In genomic region chr22:20205964-20206708, GRCh38 we compare ENCODE assay signal across 1 cellular context.
TF ChIP-seq lines count a peak whose summit lies in the region.

No MANE protein-coding gene starts in this region.

TF ChIP-seq in K562, 482 proteins besides CTCF, POLR2A, EP300 and RAD21 (continued from another document and continues in another):
- TF ChIP-seq ZHX1 (conservative IDR thresholded peaks at IDR 0.05; ENCODE audit: low read length) (no peak; the same call in none of the 2 replicates), CBFA2T2 (conservative IDR thresholded peaks at IDR 0.05) (no peak), ZBTB2 (IDR thresholded peaks at IDR 0.05) (no peak; the same call in none of the 2 replicates), ZC3H8 (IDR thresholded peaks at IDR 0.05) (no peak), ZNF778 (CRISPR knock-in tag; IDR thresholded peaks at IDR 0.05) (no peak), THRAP3 (IDR thresholded peaks at IDR 0.05; ENCODE audit: borderline replicate concordance) (no peak), ZNF133 (CRISPR knock-in tag; IDR thresholded peaks at IDR 0.05) (no peak; the same call in 1 of the 2 replicates), PKNOX1 (IDR thresholded peaks at IDR 0.05) (no peak; the same call in none of the 2 replicates), TCFL5 (CRISPR knock-in tag; conservative IDR thresholded peaks at IDR 0.05) (0 out of 2 replicates have a peak, but pooled peaks have one; percentile 59), FOXP4 (CRISPR knock-in tag; IDR thresholded peaks at IDR 0.05; ENCODE audit: borderline replicate concordance) (no peak), SMC3 (conservative IDR thresholded peaks at IDR 0.05; ENCODE audit: insufficient read depth, low read depth, low read length) (0 out of 2 replicates have a peak, but pooled peaks have one; percentile 1), POLR2AphosphoS2 (IDR thresholded peaks at IDR 0.05; ENCODE audit: low read length) (peak; percentile 59; the same call in 1 of the 2 replicates), UBTF (IDR thresholded peaks at IDR 0.05; ENCODE audit: borderline replicate concordance in 1 of 2, low read depth in 2 of 2, low read length in 2 of 2) (peak; percentile 27 to 42; a peak in 2 of 4 replicates), CEBPB (tag; IDR thresholded peaks at IDR 0.05) (peak; percentile 86), GABPB2 (CRISPR knock-in tag; conservative IDR thresholded peaks at IDR 0.05) (no peak), FOXO4 (CRISPR knock-in tag; IDR thresholded peaks at IDR 0.05) (no peak; the same call in 1 of the 2 replicates), HOMEZ (CRISPR knock-in tag; IDR thresholded peaks at IDR 0.05) (peak; percentile 87; the same call in 1 of the 2 replicates), ARID1B (IDR thresholded peaks at IDR 0.05) (no peak), SMARCB1 (IDR thresholded peaks at IDR 0.05; ENCODE audit: insufficient read length, low read depth) (no peak), ZEB2 (IDR thresholded peaks at IDR 0.05) (peak; percentile 80), IRF2 (CRISPR knock-in tag; IDR thresholded peaks at IDR 0.05) (no peak), SREBF1 (IDR thresholded peaks at IDR 0.05; ENCODE audit: borderline replicate concordance, low read depth, low read length) (0 out of 2 replicates have a peak, but pooled peaks have one; percentile 69), ZNF224 (CRISPR knock-in tag; IDR thresholded peaks at IDR 0.05) (no peak), FOXK1 (CRISPR knock-in tag; IDR thresholded peaks at IDR 0.05; ENCODE audit: borderline replicate concordance) (no peak), VEZF1 (CRISPR knock-in tag; IDR thresholded peaks at IDR 0.05) (no peak), HIVEP1 (CRISPR knock-in tag; IDR thresholded peaks at IDR 0.05) (peak; percentile 17; the same call in 1 of the 2 replicates), MYC (IDR thresholded peaks at IDR 0.05; ENCODE audit: low read depth, low read length) (peak; percentile 79), MYC (CRISPR knock-in tag; IDR thresholded peaks at IDR 0.05; ENCODE audit: borderline replicate concordance, low read depth) (no peak), BRD4 (IDR thresholded peaks at IDR 0.05) (no peak; the same call in 1 of the 2 replicates), NFE2 (IDR thresholded peaks at IDR 0.05; ENCODE audit: low read depth) (no peak), E2F3 (CRISPR knock-in tag; IDR thresholded peaks at IDR 0.05) (peak; percentile 49; the same call in 1 of the 2 replicates), HDAC8 (tag; IDR thresholded peaks at IDR 0.05) (no peak), NUFIP1 (IDR thresholded peaks at IDR 0.05; ENCODE audit: partially characterized antibody) (no peak), ZFP1 (CRISPR knock-in tag; IDR thresholded peaks at IDR 0.05) (0 out of 2 replicates have a peak, but pooled peaks have one; percentile 47), GTF2E2 (tag; IDR thresholded peaks at IDR 0.05) (peak; percentile 72; the same call in 1 of the 2 replicates), CUX1 (CRISPR knock-in tag; IDR thresholded peaks at IDR 0.05) (no peak), POLR2H (tag; IDR thresholded peaks at IDR 0.05; ENCODE audit: low read depth) (no peak), TGIF2 (CRISPR knock-in tag; IDR thresholded peaks at IDR 0.05) (no peak), ZNF324 (CRISPR knock-in tag; IDR thresholded peaks at IDR 0.05) (no peak), U2AF2 (optimal IDR thresholded peaks at IDR 0.05; ENCODE audit: low read depth, low read length) (no peak), YBX1 (IDR thresholded peaks at IDR 0.05) (no peak), FOXJ3 (CRISPR knock-in tag; IDR thresholded peaks at IDR 0.05) (no peak), MCM7 (IDR thresholded peaks at IDR 0.05) (no peak), ZNF764 (CRISPR knock-in tag; IDR thresholded peaks at IDR 0.05; ENCODE audit: low read depth) (peak; percentile 61), ZSCAN32 (CRISPR knock-in tag; IDR thresholded peaks at IDR 0.05) (peak; percentile 59; the same call in 1 of the 2 replicates), TCF15 (CRISPR knock-in tag; IDR thresholded peaks at IDR 0.05) (no peak)
